Comparison of ENCODE assay signal across 17 cellular contexts in the genomic region with DNA sequence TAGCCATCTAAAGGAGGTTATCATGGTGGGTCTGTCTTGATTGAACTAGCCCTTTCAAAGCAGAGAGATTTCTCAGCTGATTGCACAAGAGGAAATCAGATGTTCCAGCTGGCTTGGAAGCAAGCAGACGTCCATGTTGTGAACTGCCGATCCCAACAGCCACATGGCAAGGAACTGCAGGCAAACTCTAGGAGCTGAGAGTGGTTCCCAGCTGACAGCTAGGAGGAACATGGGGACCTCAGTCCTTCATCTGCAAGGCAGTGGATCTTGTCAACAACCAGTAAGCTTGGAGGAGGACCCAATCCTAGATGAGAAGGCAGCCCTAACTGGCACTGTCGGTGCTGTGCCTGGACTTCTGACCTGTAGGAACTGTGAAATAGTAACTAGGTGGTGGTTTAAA. TPM values are rescaled to one million over a fixed set of nuclear protein-coding genes. Genes with fewer than 3 reads are reported as not detected.
DNase-seq lines count a peak whose midpoint lies in the region; ATAC-seq and TF ChIP-seq lines count a peak whose summit lies in the region.
"Had no signal": no experiment of that assay in that cellular context is flagged by ENCODE, and none has a peak within 500 bp of the region (broad histone marks: within the 10 kb centered on the region; RNA-seq: fewer than 3 reads in every experiment).

No MANE protein-coding gene starts in this region.

- H3K36me3 Mint-ChIP-seq in T-helper 17 cell (ENCODE audit: low read depth), result peaks cover 3% of the 10 kb centered on the region

- H3K9ac ChIP-seq in parathyroid adenoma, result no peak overlapping the region

- no peak overlapping the region for H3K4me3 ChIP-seq in AG10803 (ENCODE audit: low read length)
- no peak overlapping the region for H3K4me3 ChIP-seq in fibroblast of pulmonary artery (replicated peaks; ENCODE audit: low read depth, low read length)
- H3K4me3 ChIP-seq in parathyroid adenoma (ENCODE audit: low read depth, low read length), result no peak overlapping the region
- H3K4me3 ChIP-seq: lung, thoracic aorta had no signal

- TF ChIP-seq CTCF in AG10803 (conservative IDR thresholded peaks at IDR 0.05; ENCODE audit: low read length), result no peak
- TF ChIP-seq CTCF in fibroblast of pulmonary artery (IDR thresholded peaks at IDR 0.05; ENCODE audit: low read length, missing control alignments), result no peak
- TF ChIP-seq CTCF in parathyroid adenoma (IDR thresholded peaks at IDR 0.05), result no peak

- peaks cover 74% of the 10 kb centered on the region for H3K79me2 ChIP-seq in parathyroid adenoma

- ATAC-seq in T-helper 17 cell, result no peak
- ATAC-seq in HG03342 (IDR thresholded peaks at IDR 0.05; ENCODE audit: unreplicated experiment), result no peak
- ATAC-seq in GM19467 (IDR thresholded peaks at IDR 0.05; ENCODE audit: unreplicated experiment), result no peak

- no peak overlapping the region for H2AFZ ChIP-seq in parathyroid adenoma

- H3K27me3 Mint-ChIP-seq in T-helper 17 cell, result no peaks in the 10 kb centered on the region

- H3K4me2 ChIP-seq in parathyroid adenoma (ENCODE audit: low read length), result peak overlapping the region; percentile 51

- H3K9me3 ChIP-seq in T-helper 17 cell (ENCODE audit: control insufficient read depth, low read length, poor library complexity, severe bottlenecking), result no peaks in the 10 kb centered on the region
- H3K9me3 ChIP-seq in parathyroid adenoma (ENCODE audit: control insufficient read depth, low read length), result no peaks in the 10 kb centered on the region
- H3K9me3 ChIP-seq: thoracic aorta had no signal

- no peaks in the 10 kb centered on the region for H3K36me3 ChIP-seq in parathyroid adenoma (ENCODE audit: control insufficient read depth, insufficient read depth, low read length)
- H3K36me3 ChIP-seq: thoracic aorta had no signal

- peaks cover 43% of the 10 kb centered on the region for H3K4me1 ChIP-seq in parathyroid adenoma

- no peak overlapping the region for H3K27ac ChIP-seq in parathyroid adenoma
- H3K27ac ChIP-seq: thoracic aorta had no signal

- DNase-seq in AG10803 (ENCODE audit: low read depth) (peak; percentile 62), T-helper 17 cell (no peak), fibroblast of pulmonary artery (ENCODE audit: low read depth) (peak; percentile 51), HUDEP-2 (lab: John Stamatoyannopoulos, UW; ENCODE audit: unreplicated experiment in 76 of 76) (no peak), mucosa of gallbladder (ENCODE audit: low spot score) (no peak)
- DNase-seq: activated T-cell treated with anti-CD3 and anti-CD28 coated beads, Interleukin-2, amount 50 U/mL, for 1 hour; AML-193; NCI-H1436; NCI-H446; stimulated activated CD4-positive, alpha-beta T cell treated with anti-CD3 and anti-CD28 coated beads, Interleukin-12 subunit alpha, Interleukin-12 subunit beta, amount 100 ng/mL, for 4 hours; SW 1271 had no signal

- no peak overlapping the region for H3K4me3 Mint-ChIP-seq in T-helper 17 cell

- H3K27me3 ChIP-seq in parathyroid adenoma (ENCODE audit: control insufficient read depth, insufficient read depth, low read length), result no peaks in the 10 kb centered on the region

- peaks cover 39% of the 10 kb centered on the region for H3K4me1 Mint-ChIP-seq in T-helper 17 cell

- peak overlapping the region; percentile 57 for H3K27ac Mint-ChIP-seq in T-helper 17 cell

RNA-seq across cellular contexts. Expression of gene ACVR1B, which starts 7.7 kb away (rescaled TPM):
- total RNA-seq in T-helper 17 cell (1 to 10 TPM; 6.5 to 8.7 TPM), mucosa of gallbladder (49.8 TPM)

RNA-seq across cellular contexts. Expression of gene TAMALIN, which starts 47.5 kb away (rescaled TPM):
- total RNA-seq in T-helper 17 cell (100 to 1,000 TPM; 491 to 562 TPM), mucosa of gallbladder (23.9 TPM)

RNA-seq across cellular contexts. Expression of gene ACVRL1, which starts 51.9 kb away (rescaled TPM):
- not detected for total RNA-seq in T-helper 17 cell
- total RNA-seq in mucosa of gallbladder, result 37.1 TPM
- total RNA-seq: OCI-LY7 had no signal

Comparison
In these comparisons a context has a peak if more than half of its experiments do, and no peak if none do; other contexts are left out.
1. DNase-seq: peak in AG10803 (single experiment) and fibroblast of pulmonary artery (single experiment); none in T-helper 17 cell (0 of 3), HUDEP-2 (0 of 76) and mucosa of gallbladder (single experiment).
2. RNA of gene TAMALIN, which starts 47.5 kb away (total RNA-seq): 491 to 562 TPM in T-helper 17 cell; 23.9 TPM in mucosa of gallbladder (single experiment); every median in the first group is over 10 times any median in the second.
3. RNA of gene ACVRL1, which starts 51.9 kb away (total RNA-seq): 37.1 TPM in mucosa of gallbladder (single experiment); not detected in T-helper 17 cell; every median in the first group is over 10 times any median in the second.